ENCODE assay signal across 1 cellular context in the genomic region with DNA sequence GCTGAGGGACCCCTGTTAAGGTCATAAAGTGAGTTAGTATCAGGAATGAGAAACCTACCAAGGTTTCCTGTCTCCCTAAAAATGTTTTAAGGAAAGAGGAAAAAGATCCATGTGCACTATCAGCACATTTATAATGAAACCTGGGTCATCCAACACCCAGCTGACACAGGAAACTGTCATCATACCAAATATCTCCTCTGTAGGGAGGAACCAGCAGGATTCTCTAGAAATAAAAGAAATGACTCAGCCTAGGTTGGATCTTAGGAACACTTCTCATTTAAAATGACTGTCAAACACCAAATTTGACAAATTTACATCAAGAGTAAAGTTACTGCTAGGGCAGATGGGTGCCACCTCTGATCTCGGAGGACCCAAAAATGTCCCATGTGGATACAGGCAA.
TF ChIP-seq lines count a peak whose summit lies in the region.

No MANE protein-coding gene starts in this region.

TF ChIP-seq in K562, 482 proteins besides CTCF, POLR2A, EP300 and RAD21:
- TF ChIP-seq, protein P1, sequence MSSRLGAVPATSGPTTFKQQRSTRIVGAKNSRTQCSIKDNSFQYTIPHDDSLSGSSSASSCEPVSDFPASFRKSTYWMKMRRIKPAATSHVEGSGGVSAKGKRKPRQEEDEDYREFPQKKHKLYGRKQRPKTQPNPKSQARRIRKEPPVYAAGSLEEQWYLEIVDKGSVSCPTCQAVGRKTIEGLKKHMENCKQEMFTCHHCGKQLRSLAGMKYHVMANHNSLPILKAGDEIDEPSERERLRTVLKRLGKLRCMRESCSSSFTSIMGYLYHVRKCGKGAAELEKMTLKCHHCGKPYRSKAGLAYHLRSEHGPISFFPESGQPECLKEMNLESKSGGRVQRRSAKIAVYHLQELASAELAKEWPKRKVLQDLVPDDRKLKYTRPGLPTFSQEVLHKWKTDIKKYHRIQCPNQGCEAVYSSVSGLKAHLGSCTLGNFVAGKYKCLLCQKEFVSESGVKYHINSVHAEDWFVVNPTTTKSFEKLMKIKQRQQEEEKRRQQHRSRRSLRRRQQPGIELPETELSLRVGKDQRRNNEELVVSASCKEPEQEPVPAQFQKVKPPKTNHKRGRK (tag; IDR thresholded peaks at IDR 0.05): no peak
- TF ChIP-seq, protein P2, sequence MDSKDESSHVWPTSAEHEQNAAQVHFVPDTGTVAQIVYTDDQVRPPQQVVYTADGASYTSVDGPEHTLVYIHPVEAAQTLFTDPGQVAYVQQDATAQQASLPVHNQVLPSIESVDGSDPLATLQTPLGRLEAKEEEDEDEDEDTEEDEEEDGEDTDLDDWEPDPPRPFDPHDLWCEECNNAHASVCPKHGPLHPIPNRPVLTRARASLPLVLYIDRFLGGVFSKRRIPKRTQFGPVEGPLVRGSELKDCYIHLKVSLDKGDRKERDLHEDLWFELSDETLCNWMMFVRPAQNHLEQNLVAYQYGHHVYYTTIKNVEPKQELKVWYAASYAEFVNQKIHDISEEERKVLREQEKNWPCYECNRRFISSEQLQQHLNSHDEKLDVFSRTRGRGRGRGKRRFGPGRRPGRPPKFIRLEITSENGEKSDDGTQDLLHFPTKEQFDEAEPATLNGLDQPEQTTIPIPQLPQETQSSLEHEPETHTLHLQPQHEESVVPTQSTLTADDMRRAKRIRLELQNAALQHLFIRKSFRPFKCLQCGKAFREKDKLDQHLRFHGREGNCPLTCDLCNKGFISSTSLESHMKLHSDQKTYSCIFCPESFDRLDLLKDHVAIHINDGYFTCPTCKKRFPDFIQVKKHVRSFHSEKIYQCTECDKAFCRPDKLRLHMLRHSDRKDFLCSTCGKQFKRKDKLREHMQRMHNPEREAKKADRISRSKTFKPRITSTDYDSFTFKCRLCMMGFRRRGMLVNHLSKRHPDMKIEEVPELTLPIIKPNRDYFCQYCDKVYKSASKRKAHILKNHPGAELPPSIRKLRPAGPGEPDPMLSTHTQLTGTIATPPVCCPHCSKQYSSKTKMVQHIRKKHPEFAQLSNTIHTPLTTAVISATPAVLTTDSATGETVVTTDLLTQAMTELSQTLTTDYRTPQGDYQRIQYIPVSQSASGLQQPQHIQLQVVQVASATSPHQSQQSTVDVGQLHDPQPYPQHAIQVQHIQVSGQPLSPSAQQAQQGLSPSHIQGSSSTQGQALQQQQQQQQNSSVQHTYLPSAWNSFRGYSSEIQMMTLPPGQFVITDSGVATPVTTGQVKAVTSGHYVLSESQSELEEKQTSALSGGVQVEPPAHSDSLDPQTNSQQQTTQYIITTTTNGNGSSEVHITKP (IDR thresholded peaks at IDR 0.05; ENCODE audit: partially characterized antibody): no peak
- TF ChIP-seq MYC (IDR thresholded peaks at IDR 0.05; ENCODE audit: low read depth, low read length) (no peak), MYC (CRISPR knock-in tag; IDR thresholded peaks at IDR 0.05; ENCODE audit: borderline replicate concordance, low read depth) (no peak), BACH1 (tag; IDR thresholded peaks at IDR 0.05) (no peak), LARP7 (IDR thresholded peaks at IDR 0.05) (no peak), SMAD2 (IDR thresholded peaks at IDR 0.05; ENCODE audit: low read depth, low read length) (no peak), NCOA4 (IDR thresholded peaks at IDR 0.05; ENCODE audit: partially characterized antibody) (no peak), SETDB1 (IDR thresholded peaks at IDR 0.05; ENCODE audit: low read length) (no peak), TFAM (CRISPR knock-in tag; conservative IDR thresholded peaks at IDR 0.05) (no peak), GTF2E2 (tag; IDR thresholded peaks at IDR 0.05) (no peak), NELFE (IDR thresholded peaks at IDR 0.05; ENCODE audit: insufficient read depth, insufficient read length) (no peak), ARID1B (IDR thresholded peaks at IDR 0.05) (no peak), NFIC (IDR thresholded peaks at IDR 0.05) (no peak), POLR2G (IDR thresholded peaks at IDR 0.05; ENCODE audit: low read depth, low read length) (no peak), NR1H2 (CRISPR knock-in tag; IDR thresholded peaks at IDR 0.05) (no peak), RFX5 (IDR thresholded peaks at IDR 0.05; ENCODE audit: low read depth, low read length) (no peak)
- TF ChIP-seq, protein P3, sequence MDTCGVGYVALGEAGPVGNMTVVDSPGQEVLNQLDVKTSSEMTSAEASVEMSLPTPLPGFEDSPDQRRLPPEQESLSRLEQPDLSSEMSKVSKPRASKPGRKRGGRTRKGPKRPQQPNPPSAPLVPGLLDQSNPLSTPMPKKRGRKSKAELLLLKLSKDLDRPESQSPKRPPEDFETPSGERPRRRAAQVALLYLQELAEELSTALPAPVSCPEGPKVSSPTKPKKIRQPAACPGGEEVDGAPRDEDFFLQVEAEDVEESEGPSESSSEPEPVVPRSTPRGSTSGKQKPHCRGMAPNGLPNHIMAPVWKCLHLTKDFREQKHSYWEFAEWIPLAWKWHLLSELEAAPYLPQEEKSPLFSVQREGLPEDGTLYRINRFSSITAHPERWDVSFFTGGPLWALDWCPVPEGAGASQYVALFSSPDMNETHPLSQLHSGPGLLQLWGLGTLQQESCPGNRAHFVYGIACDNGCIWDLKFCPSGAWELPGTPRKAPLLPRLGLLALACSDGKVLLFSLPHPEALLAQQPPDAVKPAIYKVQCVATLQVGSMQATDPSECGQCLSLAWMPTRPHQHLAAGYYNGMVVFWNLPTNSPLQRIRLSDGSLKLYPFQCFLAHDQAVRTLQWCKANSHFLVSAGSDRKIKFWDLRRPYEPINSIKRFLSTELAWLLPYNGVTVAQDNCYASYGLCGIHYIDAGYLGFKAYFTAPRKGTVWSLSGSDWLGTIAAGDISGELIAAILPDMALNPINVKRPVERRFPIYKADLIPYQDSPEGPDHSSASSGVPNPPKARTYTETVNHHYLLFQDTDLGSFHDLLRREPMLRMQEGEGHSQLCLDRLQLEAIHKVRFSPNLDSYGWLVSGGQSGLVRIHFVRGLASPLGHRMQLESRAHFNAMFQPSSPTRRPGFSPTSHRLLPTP (IDR thresholded peaks at IDR 0.05; ENCODE audit: borderline replicate concordance, extremely low read depth, insufficient read length): no peak
- TF ChIP-seq, protein P4, sequence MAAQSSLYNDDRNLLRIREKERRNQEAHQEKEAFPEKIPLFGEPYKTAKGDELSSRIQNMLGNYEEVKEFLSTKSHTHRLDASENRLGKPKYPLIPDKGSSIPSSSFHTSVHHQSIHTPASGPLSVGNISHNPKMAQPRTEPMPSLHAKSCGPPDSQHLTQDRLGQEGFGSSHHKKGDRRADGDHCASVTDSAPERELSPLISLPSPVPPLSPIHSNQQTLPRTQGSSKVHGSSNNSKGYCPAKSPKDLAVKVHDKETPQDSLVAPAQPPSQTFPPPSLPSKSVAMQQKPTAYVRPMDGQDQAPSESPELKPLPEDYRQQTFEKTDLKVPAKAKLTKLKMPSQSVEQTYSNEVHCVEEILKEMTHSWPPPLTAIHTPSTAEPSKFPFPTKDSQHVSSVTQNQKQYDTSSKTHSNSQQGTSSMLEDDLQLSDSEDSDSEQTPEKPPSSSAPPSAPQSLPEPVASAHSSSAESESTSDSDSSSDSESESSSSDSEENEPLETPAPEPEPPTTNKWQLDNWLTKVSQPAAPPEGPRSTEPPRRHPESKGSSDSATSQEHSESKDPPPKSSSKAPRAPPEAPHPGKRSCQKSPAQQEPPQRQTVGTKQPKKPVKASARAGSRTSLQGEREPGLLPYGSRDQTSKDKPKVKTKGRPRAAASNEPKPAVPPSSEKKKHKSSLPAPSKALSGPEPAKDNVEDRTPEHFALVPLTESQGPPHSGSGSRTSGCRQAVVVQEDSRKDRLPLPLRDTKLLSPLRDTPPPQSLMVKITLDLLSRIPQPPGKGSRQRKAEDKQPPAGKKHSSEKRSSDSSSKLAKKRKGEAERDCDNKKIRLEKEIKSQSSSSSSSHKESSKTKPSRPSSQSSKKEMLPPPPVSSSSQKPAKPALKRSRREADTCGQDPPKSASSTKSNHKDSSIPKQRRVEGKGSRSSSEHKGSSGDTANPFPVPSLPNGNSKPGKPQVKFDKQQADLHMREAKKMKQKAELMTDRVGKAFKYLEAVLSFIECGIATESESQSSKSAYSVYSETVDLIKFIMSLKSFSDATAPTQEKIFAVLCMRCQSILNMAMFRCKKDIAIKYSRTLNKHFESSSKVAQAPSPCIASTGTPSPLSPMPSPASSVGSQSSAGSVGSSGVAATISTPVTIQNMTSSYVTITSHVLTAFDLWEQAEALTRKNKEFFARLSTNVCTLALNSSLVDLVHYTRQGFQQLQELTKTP (IDR thresholded peaks at IDR 0.05; ENCODE audit: low read depth in 1 of 2, partially characterized antibody in 2 of 2): no peak
- TF ChIP-seq, protein P5, sequence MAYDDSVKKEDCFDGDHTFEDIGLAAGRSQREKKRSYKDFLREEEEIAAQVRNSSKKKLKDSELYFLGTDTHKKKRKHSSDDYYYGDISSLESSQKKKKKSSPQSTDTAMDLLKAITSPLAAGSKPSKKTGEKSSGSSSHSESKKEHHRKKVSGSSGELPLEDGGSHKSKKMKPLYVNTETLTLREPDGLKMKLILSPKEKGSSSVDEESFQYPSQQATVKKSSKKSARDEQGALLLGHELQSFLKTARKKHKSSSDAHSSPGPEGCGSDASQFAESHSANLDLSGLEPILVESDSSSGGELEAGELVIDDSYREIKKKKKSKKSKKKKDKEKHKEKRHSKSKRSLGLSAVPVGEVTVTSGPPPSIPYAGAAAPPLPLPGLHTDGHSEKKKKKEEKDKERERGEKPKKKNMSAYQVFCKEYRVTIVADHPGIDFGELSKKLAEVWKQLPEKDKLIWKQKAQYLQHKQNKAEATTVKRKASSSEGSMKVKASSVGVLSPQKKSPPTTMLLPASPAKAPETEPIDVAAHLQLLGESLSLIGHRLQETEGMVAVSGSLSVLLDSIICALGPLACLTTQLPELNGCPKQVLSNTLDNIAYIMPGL (CRISPR knock-in tag; IDR thresholded peaks at IDR 0.05): no peak
- TF ChIP-seq, protein P6, sequence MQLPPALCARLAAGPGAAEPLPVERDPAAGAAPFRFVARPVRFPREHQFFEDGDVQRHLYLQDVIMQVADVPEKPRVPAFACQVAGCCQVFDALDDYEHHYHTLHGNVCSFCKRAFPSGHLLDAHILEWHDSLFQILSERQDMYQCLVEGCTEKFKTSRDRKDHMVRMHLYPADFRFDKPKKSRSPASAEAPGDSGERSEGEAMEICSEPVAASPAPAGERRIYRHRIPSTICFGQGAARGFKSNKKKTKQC (CRISPR knock-in tag; IDR thresholded peaks at IDR 0.05): no peak
